In genomic region chr10:80159166-80159888, GRCh38 we compare ENCODE assay signal across 8 cellular contexts. TPM values are rescaled to one million over a fixed set of nuclear protein-coding genes. Genes with fewer than 3 reads are reported as not detected.
DNase-seq lines count a peak whose midpoint lies in the region; ATAC-seq and TF ChIP-seq lines count a peak whose summit lies in the region.

No MANE protein-coding gene starts in this region.

- DNase-seq in activated naive CD4-positive, alpha-beta T cell treated with Interleukin-2 at 50 U/mL for 16 hours: no peak
- no peak for DNase-seq in upper lobe of left lung
- no peak for DNase-seq in activated gamma-delta T cell treated with Interleukin-2 at 50 U/mL for 16 hours
- DNase-seq in HuH-7 (ENCODE audit: low spot score): no peak

- H3K36me3 ChIP-seq in muscle layer of colon (ENCODE audit: insufficient read depth, low read length) (peaks cover 94% of the 10 kb centered on the region), upper lobe of left lung (peaks cover 33 to 98% (median 76%) of the 10 kb centered on the region in 4 donors)

- H3K9me3 Mint-ChIP-seq in activated naive CD4-positive, alpha-beta T cell treated with anti-CD3 and anti-CD28 coated beads, Interleukin-2, amount 50 U/mL, for 24 hours: no peaks in the 10 kb centered on the region
- H3K9me3 Mint-ChIP-seq in brain: peaks cover 0 to 4% (median 0%) of the 10 kb centered on the region in 5 experiments

- no peak overlapping the region for H3K9ac ChIP-seq in muscle layer of colon (ENCODE audit: low read length)

- peak overlapping the region; percentile 25 for H3K27ac Mint-ChIP-seq in activated naive CD4-positive, alpha-beta T cell treated with anti-CD3 and anti-CD28 coated beads, Interleukin-2, amount 50 U/mL, for 24 hours
- peak overlapping the region; percentile 19 to 98 (median 90) for H3K27ac Mint-ChIP-seq in brain

- TF ChIP-seq POLR2A in upper lobe of left lung (IDR thresholded peaks at IDR 0.05): no peak

- H3K27ac ChIP-seq in muscle layer of colon (ENCODE audit: low read depth, low read length) (peak overlapping the region; percentile 85), upper lobe of left lung (peak overlapping the region; percentile 55 to 78 (median 68))

- no peaks in the 10 kb centered on the region for H3K9me3 ChIP-seq in muscle layer of colon (ENCODE audit: low read length)
- no peaks in the 10 kb centered on the region for H3K9me3 ChIP-seq in upper lobe of left lung

- H3K4me3 ChIP-seq in muscle layer of colon (ENCODE audit: low read depth in 1 of 2, low read length in 2 of 2): no peak overlapping the region
- no peak overlapping the region for H3K4me3 ChIP-seq in upper lobe of left lung

- no peaks in the 10 kb centered on the region for H3K27me3 Mint-ChIP-seq in activated naive CD4-positive, alpha-beta T cell treated with anti-CD3 and anti-CD28 coated beads, Interleukin-2, amount 50 U/mL, for 24 hours
- peaks cover 3% of the 10 kb centered on the region for H3K27me3 Mint-ChIP-seq in brain

- H3K36me3 Mint-ChIP-seq in activated naive CD4-positive, alpha-beta T cell treated with anti-CD3 and anti-CD28 coated beads, Interleukin-2, amount 50 U/mL, for 24 hours: peaks cover 40% of the 10 kb centered on the region
- H3K36me3 Mint-ChIP-seq in brain: peaks cover 6% of the 10 kb centered on the region

- ATAC-seq in upper lobe of left lung (ENCODE audit: low FRiP score in 2 of 2): no peak
- ATAC-seq in HG03469 (IDR thresholded peaks at IDR 0.05; ENCODE audit: unreplicated experiment): no peak

- TF ChIP-seq CTCF in brain (conservative IDR thresholded peaks at IDR 0.05) (no peak), upper lobe of left lung (IDR thresholded peaks at IDR 0.05) (no peak)

- H3K4me3 Mint-ChIP-seq in activated naive CD4-positive, alpha-beta T cell treated with anti-CD3 and anti-CD28 coated beads, Interleukin-2, amount 50 U/mL, for 24 hours: no peak overlapping the region
- peak overlapping the region in 1 of 5 experiments; percentile 44 for H3K4me3 Mint-ChIP-seq in brain

- H3K27me3 ChIP-seq in muscle layer of colon (ENCODE audit: control insufficient read depth in 1 of 2, insufficient read depth in 2 of 2, low read length in 2 of 2) (no peaks in the 10 kb centered on the region), upper lobe of left lung (no peaks in the 10 kb centered on the region)

- WGBS in upper lobe of left lung, 2 donors: 86 to 90% methylated on average over 9 of the region's 9 CpGs

- H3K4me1 ChIP-seq in muscle layer of colon (ENCODE audit: insufficient read depth, low read length) (peaks cover 44% of the 10 kb centered on the region), upper lobe of left lung (peaks cover 17 to 33% (median 22%) of the 10 kb centered on the region in 4 donors)

- no peak for TF ChIP-seq EP300 in upper lobe of left lung (IDR thresholded peaks at IDR 0.05)

- H3K4me1 Mint-ChIP-seq in activated naive CD4-positive, alpha-beta T cell treated with anti-CD3 and anti-CD28 coated beads, Interleukin-2, amount 50 U/mL, for 24 hours: no peaks in the 10 kb centered on the region
- peaks cover 87% of the 10 kb centered on the region for H3K4me1 Mint-ChIP-seq in brain

RNA-seq across cellular contexts. Expression of gene PLAC9, which starts 26.8 kb away (rescaled TPM):
- 6.4 TPM for polyA plus RNA-seq in brain (ENCODE audit: insufficient read depth, low read depth, low replicate concordance)
- total RNA-seq in upper lobe of left lung: 10 to 100 TPM in 3 of 6 donors, 1 to 10 TPM in 1, not detected in 2; 7.9 to 82.9 (median 26.5) TPM

RNA-seq across cellular contexts. Expression of gene ANXA11, which starts 46.0 kb away (rescaled TPM):
- 165 TPM for polyA plus RNA-seq in brain (ENCODE audit: insufficient read depth, low read depth, low replicate concordance)
- total RNA-seq in upper lobe of left lung: 100 to 1,000 TPM; 108 to 327 (median 194) TPM
